In the genomic region with DNA sequence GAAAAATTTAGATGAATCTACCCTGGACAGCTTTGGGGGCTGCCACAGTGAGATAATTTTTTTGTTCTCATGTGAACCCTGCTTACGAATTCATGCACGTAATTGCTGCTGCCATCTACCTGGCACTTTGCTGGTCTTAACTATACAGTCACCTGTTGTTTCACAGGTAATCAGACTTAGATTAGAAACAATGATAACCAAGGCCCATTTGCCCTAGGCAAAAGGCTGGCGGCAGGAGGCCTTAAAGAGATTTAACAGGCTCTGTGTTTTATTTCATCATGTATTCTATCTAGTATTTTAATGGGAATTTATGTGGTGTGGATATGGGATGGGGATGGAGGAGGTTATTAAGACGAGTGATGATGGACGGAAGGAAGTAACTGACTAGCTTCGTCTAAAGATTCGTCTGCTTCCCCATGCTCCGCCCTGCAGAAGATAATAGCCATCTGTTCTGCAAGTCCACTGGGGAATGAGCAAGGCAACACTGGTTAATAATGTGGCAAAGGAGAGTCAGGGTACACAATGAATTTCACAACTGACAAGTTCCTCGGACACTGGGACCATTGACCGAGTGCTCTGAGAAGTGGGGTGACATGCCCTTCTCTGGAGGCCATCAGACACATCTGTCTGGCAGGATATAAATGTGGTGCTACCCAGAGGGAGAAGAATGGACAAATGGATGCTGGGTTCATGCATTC, we compare ENCODE assay signal across 11 cellular contexts.
"Had no signal": no experiment of that assay in that cellular context is flagged by ENCODE, and none has a peak within 500 bp of the region (broad histone marks: within the 10 kb centered on the region; RNA-seq: fewer than 3 reads in every experiment).

No MANE protein-coding gene starts in this region.

- ATAC-seq: activated T-cell treated with anti-CD3 and anti-CD28 coated beads, Interleukin-2, amount 50 U/mL, for 72 hours had no signal

- H3K36me3 ChIP-seq: stomach, vagina had no signal

- DNase-seq: activated CD4-positive, alpha-beta memory T cell treated with anti-CD3 and anti-CD28 coated beads for 36 hours; activated CD4-positive, alpha-beta T cell treated with anti-CD3 and anti-CD28 coated beads for 1 hour; activated naive CD8-positive, alpha-beta T cell treated with anti-CD3 and anti-CD28 coated beads, Interleukin-2, amount 10 ng/mL, durations not matched to agents 7 days and 5 days; activated T-cell treated with anti-CD3 and anti-CD28 coated beads, Interleukin-2, amount 50 U/mL, for 72 hours; endodermal cell; erythroblast; stimulated activated CD4-positive, alpha-beta T cell treated with anti-CD3 and anti-CD28 coated beads, Interleukin-15, amount 100 ng/mL, for 24 hours; stimulated activated CD4-positive, alpha-beta T cell treated with anti-CD3 and anti-CD28 coated beads, Interleukin-4, amount 100 ng/mL, for 4 hours; stomach; T1000 had no signal

- H3K9me3 ChIP-seq: stomach, vagina had no signal

- H3K27me3 ChIP-seq: stomach, vagina had no signal

- H3K4me3 ChIP-seq: stomach, vagina had no signal

- H3K27ac ChIP-seq: stomach had no signal

- H3K4me1 ChIP-seq: stomach, vagina had no signal
